Comparison of ENCODE assay signal across 9 cellular contexts in the genomic region with DNA sequence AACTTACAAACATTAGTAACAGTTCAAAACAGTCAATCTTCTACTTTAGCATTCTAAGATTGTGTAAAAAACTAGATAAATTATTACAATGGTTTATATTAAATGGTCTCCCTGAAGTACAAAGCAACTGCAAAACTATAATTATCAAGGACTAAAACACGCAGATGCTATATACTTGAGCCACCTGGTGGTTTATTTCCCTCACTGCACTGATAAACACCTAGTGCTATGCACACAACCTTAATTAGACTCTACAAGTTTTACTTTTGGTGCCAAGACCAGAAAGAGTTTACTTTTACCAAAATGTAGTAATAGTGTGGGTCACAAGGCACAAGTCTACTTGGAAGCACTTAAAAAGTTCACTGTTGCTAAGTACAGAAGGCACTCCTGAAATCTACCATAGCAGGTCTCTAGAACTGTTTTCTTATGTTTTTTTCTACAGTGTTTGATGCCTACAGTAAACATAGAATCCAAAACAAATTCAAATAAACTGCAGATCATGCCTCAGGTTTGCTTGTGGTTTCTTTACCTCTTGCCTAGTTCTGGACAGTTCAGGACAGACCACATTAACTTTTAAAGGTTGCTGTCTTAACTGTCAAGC. TPM values are rescaled to one million over a fixed set of nuclear protein-coding genes. Genes with fewer than 3 reads are reported as not detected.
A peak's percentile ranks its signal among the peaks of the same experiment; 100 is the strongest.
DNase-seq lines count a peak whose midpoint lies in the region; ATAC-seq and TF ChIP-seq lines count a peak whose summit lies in the region.
"Had no signal": no experiment of that assay in that cellular context is flagged by ENCODE, and none has a peak within 500 bp of the region (broad histone marks: within the 10 kb centered on the region; RNA-seq: fewer than 3 reads in every experiment).

No MANE protein-coding gene starts in this region.

- no peaks in the 10 kb centered on the region for H3K4me1 ChIP-seq in NT2/D1 (ENCODE audit: insufficient read depth, insufficient read length)

- no peaks in the 10 kb centered on the region for H3K36me3 Mint-ChIP-seq in brain

- H3K27me3 Mint-ChIP-seq in brain, result peaks cover 20% of the 10 kb centered on the region

- DNase-seq in activated T-cell treated with anti-CD3 and anti-CD28 coated beads for 4 hours, result peak; percentile 25
- DNase-seq in activated T-cell treated with anti-CD3 and anti-CD28 coated beads, Interleukin-2, amount 50 U/mL, for 48 hours, result no peak
- DNase-seq in HS-5 (ENCODE audit: low read depth), result peak; percentile 31
- DNase-seq in NT2/D1 (ENCODE audit: low read depth, low spot score), result peak; percentile 9
- DNase-seq in inferior parietal cortex (ENCODE audit: extremely low spot score), result peak; percentile 63
- peak; percentile 70 for DNase-seq in superior temporal gyrus (ENCODE audit: extremely low spot score)

- no peak overlapping the region for H3K9ac ChIP-seq in NT2/D1 (ENCODE audit: insufficient read length, low read depth)

- H3K4me3 ChIP-seq in NT2/D1 (ENCODE audit: insufficient read length, low read depth), result no peak overlapping the region

- H3K36me3 ChIP-seq in NT2/D1 (ENCODE audit: insufficient read depth, insufficient read length, low read length), result no peaks in the 10 kb centered on the region

- H3K27me3 ChIP-seq in NT2/D1 (ENCODE audit: insufficient read depth, insufficient read length), result no peaks in the 10 kb centered on the region

- no peaks in the 10 kb centered on the region for H3K4me1 Mint-ChIP-seq in brain

- no peaks in the 10 kb centered on the region for H3K9me3 Mint-ChIP-seq in brain
- H3K9me3 Mint-ChIP-seq: dendritic cell treated with granulocyte-macrophage colony-stimulating factor and Interleukin-4, amounts not matched to agents 40 ng/mL and 50 ng/mL, for 4 days had no signal

- no peak overlapping the region for H3K4me3 Mint-ChIP-seq in brain
- H3K4me3 Mint-ChIP-seq: dendritic cell treated with granulocyte-macrophage colony-stimulating factor and Interleukin-4, amounts not matched to agents 40 ng/mL and 50 ng/mL, for 4 days had no signal

- no peaks in the 10 kb centered on the region; the same call in 1 of the 2 replicates for H3K9me3 ChIP-seq in NT2/D1 (ENCODE audit: insufficient read depth, low read length)

- TF ChIP-seq CTCF in brain (conservative IDR thresholded peaks at IDR 0.05), result peak; percentile 72 to 79

- H3K27ac Mint-ChIP-seq in brain, result no peak overlapping the region
- H3K27ac Mint-ChIP-seq: dendritic cell treated with granulocyte-macrophage colony-stimulating factor and Interleukin-4, amounts not matched to agents 40 ng/mL and 50 ng/mL, for 4 days had no signal

- ATAC-seq in GM19463 (IDR thresholded peaks at IDR 0.05; ENCODE audit: unreplicated experiment), result no peak

RNA-seq across cellular contexts. Expression of a gene that starts 49.2 kb away (rescaled TPM):
- 22.2 TPM for polyA plus RNA-seq in brain (ENCODE audit: insufficient read depth, low read depth, low replicate concordance)

Comparison
In these comparisons a context has a peak if more than half of its experiments do, and no peak if none do; other contexts are left out.
1. DNase-seq: peak in activated T-cell treated with anti-CD3 and anti-CD28 coated beads for 4 hours (single experiment), HS-5 (single experiment), NT2/D1 (single experiment), inferior parietal cortex (single experiment) and superior temporal gyrus (single experiment); none in activated T-cell treated with anti-CD3 and anti-CD28 coated beads, Interleukin-2, amount 50 U/mL, for 48 hours (0 of 2).